Comparison of ENCODE assay signal across 29 cellular contexts in genomic region chr13:61013782-61014181, GRCh38.
"Had no signal": no experiment of that assay in that cellular context is flagged by ENCODE, and none has a peak within 500 bp of the region (broad histone marks: within the 10 kb centered on the region; RNA-seq: fewer than 3 reads in every experiment).

No MANE protein-coding gene starts in this region.

- H3K27ac Mint-ChIP-seq: activated CD4-positive, alpha-beta T cell treated with anti-CD3 and anti-CD28 coated beads, Interleukin-2, amount 10 ng/mL, durations not matched to agents 7 days and 5 days; activated CD8-positive, alpha-beta memory T cell treated with anti-CD3 and anti-CD28 coated beads, Interleukin-2, amount 10 ng/mL, durations not matched to agents 7 days and 5 days; activated CD8-positive, alpha-beta T cell treated with anti-CD3 and anti-CD28 coated beads for 36 hours; activated T-helper 1 cell treated with anti-CD3 and anti-CD28 coated beads, Interleukin-12 subunit alpha, Interleukin-12 subunit beta, Interleukin-2, Interleukin-4 antibody, amounts not matched to agents 30 ng/mL and 10 ng/mL and 1 ng/mL, durations not matched to agents 14 hours and 24 hours and 36 hours; endodermal cell; natural killer cell; stimulated activated memory B cell treated with anti-CD40 and anti-IgM and Interleukin-4, amounts not matched to agents 10 μg/mL and 1 μg/mL and 100 μg/mL, for 72 hours had no signal

- ATAC-seq: activated CD8-positive, alpha-beta memory T cell treated with anti-CD3 and anti-CD28 coated beads, Interleukin-2, amount 10 ng/mL, durations not matched to agents 7 days and 5 days; activated CD8-positive, alpha-beta T cell treated with anti-CD3 and anti-CD28 coated beads for 36 hours; body of pancreas; gastrocnemius medialis; left ventricle myocardium superior; natural killer cell; right lobe of liver; stimulated activated memory B cell treated with anti-CD40 and anti-IgM and Interleukin-4, amounts not matched to agents 10 μg/mL and 1 μg/mL and 100 μg/mL, for 72 hours had no signal

- H3K36me3 ChIP-seq: cardiac muscle cell, esophagus squamous epithelium, gastrocnemius medialis, right lobe of liver, transverse colon, uterus, WERI-Rb-1 had no signal

- H3K4me1 Mint-ChIP-seq: activated CD4-positive, alpha-beta T cell treated with anti-CD3 and anti-CD28 coated beads, Interleukin-2, amount 10 ng/mL, durations not matched to agents 7 days and 5 days; activated CD8-positive, alpha-beta memory T cell treated with anti-CD3 and anti-CD28 coated beads, Interleukin-2, amount 10 ng/mL, durations not matched to agents 7 days and 5 days; natural killer cell; stimulated activated memory B cell treated with anti-CD40 and anti-IgM and Interleukin-4, amounts not matched to agents 10 μg/mL and 1 μg/mL and 100 μg/mL, for 72 hours had no signal

- H3K36me3 Mint-ChIP-seq: activated CD8-positive, alpha-beta memory T cell treated with anti-CD3 and anti-CD28 coated beads, Interleukin-2, amount 10 ng/mL, durations not matched to agents 7 days and 5 days; natural killer cell; stimulated activated memory B cell treated with anti-CD40 and anti-IgM and Interleukin-4, amounts not matched to agents 10 μg/mL and 1 μg/mL and 100 μg/mL, for 72 hours had no signal

- H3K27me3 Mint-ChIP-seq: activated CD4-positive, alpha-beta T cell treated with anti-CD3 and anti-CD28 coated beads, Interleukin-2, amount 10 ng/mL, durations not matched to agents 7 days and 5 days; activated CD8-positive, alpha-beta memory T cell treated with anti-CD3 and anti-CD28 coated beads, Interleukin-2, amount 10 ng/mL, durations not matched to agents 7 days and 5 days; activated CD8-positive, alpha-beta T cell treated with anti-CD3 and anti-CD28 coated beads for 36 hours; stimulated activated memory B cell treated with anti-CD40 and anti-IgM and Interleukin-4, amounts not matched to agents 10 μg/mL and 1 μg/mL and 100 μg/mL, for 72 hours had no signal

- H3K27ac ChIP-seq: body of pancreas, cardiac muscle cell, esophagus squamous epithelium, gastrocnemius medialis, right lobe of liver, skin epidermis, transverse colon, uterus, WERI-Rb-1 had no signal

- DNase-seq: activated CD4-positive, alpha-beta T cell treated with anti-CD3 and anti-CD28 coated beads, Interleukin-2, amount 10 ng/mL, durations not matched to agents 7 days and 5 days; activated CD4-positive, CD25-positive, alpha-beta regulatory T cell treated with anti-CD3 and anti-CD28 coated beads, Interleukin-2, amount 50 U/mL, for 72 hours; activated CD8-positive, alpha-beta memory T cell treated with anti-CD3 and anti-CD28 coated beads, Interleukin-2, amount 10 ng/mL, durations not matched to agents 7 days and 5 days; activated CD8-positive, alpha-beta T cell treated with anti-CD3 and anti-CD28 coated beads for 36 hours; activated gamma-delta T cell; activated naive CD4-positive, alpha-beta T cell treated with anti-CD3 and anti-CD28 coated beads, Interleukin-2, amount 50 U/mL, for 16 hours; activated T-cell treated with anti-CD3 and anti-CD28 coated beads for 4 hours; anterior cingulate cortex; body of pancreas; cortex of kidney; endodermal cell; esophagus squamous epithelium; gastrocnemius medialis; hippocampal formation; left ventricle myocardium superior; mammary epithelial cell; midbrain; natural killer cell; occipital lobe; posterior cingulate gyrus; right lobe of liver; stimulated activated CD4-positive, alpha-beta T cell treated with anti-CD3 and anti-CD28 coated beads, Interleukin-2, amount 100 ng/mL, for 24 hours; transverse colon; uterus; WERI-Rb-1 had no signal

- H3K4me1 ChIP-seq: body of pancreas, esophagus squamous epithelium, gastrocnemius medialis, right lobe of liver, transverse colon, uterus had no signal

- H3K27me3 ChIP-seq: body of pancreas, cardiac muscle cell, esophagus squamous epithelium, gastrocnemius medialis, right lobe of liver, transverse colon, uterus had no signal

- H3K4me3 Mint-ChIP-seq: activated CD4-positive, alpha-beta T cell treated with anti-CD3 and anti-CD28 coated beads, Interleukin-2, amount 10 ng/mL, durations not matched to agents 7 days and 5 days; activated CD8-positive, alpha-beta memory T cell treated with anti-CD3 and anti-CD28 coated beads, Interleukin-2, amount 10 ng/mL, durations not matched to agents 7 days and 5 days; activated CD8-positive, alpha-beta T cell treated with anti-CD3 and anti-CD28 coated beads for 36 hours; activated T-helper 1 cell treated with anti-CD3 and anti-CD28 coated beads, Interleukin-12 subunit alpha, Interleukin-12 subunit beta, Interleukin-2, Interleukin-4 antibody, amounts not matched to agents 30 ng/mL and 10 ng/mL and 1 ng/mL, durations not matched to agents 14 hours and 24 hours and 36 hours; endodermal cell; natural killer cell; stimulated activated memory B cell treated with anti-CD40 and anti-IgM and Interleukin-4, amounts not matched to agents 10 μg/mL and 1 μg/mL and 100 μg/mL, for 72 hours had no signal

- H3K4me3 ChIP-seq: body of pancreas, cardiac muscle cell, esophagus squamous epithelium, gastrocnemius medialis, right lobe of liver, skin epidermis, transverse colon, uterus had no signal

- H3K9me3 ChIP-seq: body of pancreas, esophagus squamous epithelium, gastrocnemius medialis, right lobe of liver, transverse colon, uterus had no signal
